In the genomic region with DNA sequence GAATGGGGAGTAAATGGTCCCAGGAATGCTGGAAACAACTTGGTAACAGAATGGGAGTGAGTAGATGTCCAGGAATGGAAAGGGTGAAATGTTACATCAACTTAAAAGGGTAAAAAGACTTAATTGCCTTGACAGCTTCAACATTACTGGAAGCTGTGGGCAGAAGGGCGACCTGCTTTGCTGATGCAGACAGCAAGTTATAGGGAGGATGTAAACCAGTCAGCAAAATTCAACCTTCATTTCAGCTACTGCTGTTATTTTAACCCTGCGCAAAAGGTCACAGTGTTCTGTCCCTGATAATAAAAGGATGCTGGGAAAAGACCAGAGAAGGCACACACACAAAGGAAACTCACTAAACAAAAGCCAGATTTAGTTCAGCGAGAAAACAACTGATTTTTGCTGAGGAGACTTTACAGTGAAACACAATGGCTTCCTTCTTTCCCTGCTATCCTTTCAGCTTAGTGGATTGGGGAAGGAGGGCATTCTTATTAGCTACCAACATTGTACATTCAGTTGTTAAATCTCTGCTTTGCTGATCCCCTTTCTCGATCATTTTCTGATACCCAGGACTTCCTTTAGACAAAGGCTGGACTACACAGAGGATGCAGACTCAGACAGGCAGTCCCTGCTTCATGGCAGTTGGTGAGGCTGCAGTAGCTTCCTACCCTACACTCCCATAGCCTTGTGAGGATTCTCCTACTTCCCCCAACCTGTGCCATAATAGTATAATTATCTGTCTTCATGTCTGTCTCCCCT, we compare ENCODE assay signal across 14 cellular contexts.
DNase-seq lines count a peak whose midpoint lies in the region; ATAC-seq, FAIRE-seq and TF ChIP-seq lines count a peak whose summit lies in the region.
"Had no signal": no experiment of that assay in that cellular context is flagged by ENCODE, and none has a peak within 500 bp of the region (broad histone marks: within the 10 kb centered on the region; RNA-seq: fewer than 3 reads in every experiment).

No MANE protein-coding gene starts in this region.

- TF ChIP-seq EP300 in GM12878 (IDR thresholded peaks at IDR 0.05; ENCODE audit: borderline replicate concordance in 1 of 2, control insufficient read depth in 1 of 2, low read depth in 2 of 2, low read length in 2 of 2), result no peak

- TF ChIP-seq CTCF in GM23338 (conservative IDR thresholded peaks at IDR 0.05; ENCODE audit: low read depth in 2 of 2), result no peak
- no peak for TF ChIP-seq CTCF in GM12878 (IDR thresholded peaks at IDR 0.05 in 2 of 3, conservative IDR thresholded peaks at IDR 0.05 in 1 of 3; ENCODE audit: control insufficient read depth in 2 of 3, extremely low read depth in 1 of 3, insufficient read depth in 1 of 3, low read depth in 3 of 3, low read length in 3 of 3)
- no peak for TF ChIP-seq CTCF in CD14-positive monocyte (IDR thresholded peaks at IDR 0.05)

- no peak overlapping the region for H3K9ac ChIP-seq in GM12878 (ENCODE audit: control insufficient read depth, insufficient read depth, low read length)
- H3K9ac ChIP-seq: BLaER1 had no signal

- RAD21 ChIA-PET in GM12878 (lab: Charles Lee; ENCODE audit: unreplicated experiment), result interaction anchor here (1.3 kb wide), 1 partner anchor 9 kb away, joined by 4 read pairs; no protein-coding TSS in a partner anchor

- H3K4me1 Mint-ChIP-seq in GM23338 (peaks cover 45% of the 10 kb centered on the region), CD14-positive monocyte (peaks cover 3% of the 10 kb centered on the region)

- H3K4me3 Mint-ChIP-seq in GM23338 (no peak overlapping the region), CD14-positive monocyte (no peak overlapping the region)

- H3K79me2 ChIP-seq in GM23338 (replicated peaks; ENCODE audit: insufficient read depth) (no peaks in the 10 kb centered on the region), GM12878 (ENCODE audit: control insufficient read depth, insufficient read depth, low read length) (no peaks in the 10 kb centered on the region)

- H3K9me3 Mint-ChIP-seq in GM23338 (no peaks in the 10 kb centered on the region), CD14-positive monocyte (peaks cover 0 to 2% (median 0%) of the 10 kb centered on the region in 7 donors)

- H3K36me3 Mint-ChIP-seq in GM23338 (ENCODE audit: low read depth) (no peaks in the 10 kb centered on the region), CD14-positive monocyte (no peaks in the 10 kb centered on the region)

- CTCF ChIA-PET in GM12878 (lab: Yijun Ruan, JAX), result interaction anchor here (1.3 to 2.3 kb wide), 4 partner anchors 14 to 325 kb away, joined by 3 to 4 read pairs (median 3); no protein-coding TSS in a partner anchor

- H3K4me1 ChIP-seq in GM23338 (ENCODE audit: insufficient read depth), result peaks cover 13% of the 10 kb centered on the region; the same call in 1 of the 2 replicates
- H3K4me1 ChIP-seq in GM12878 (ENCODE audit: control insufficient read depth, insufficient read depth, low read length), result no peaks in the 10 kb centered on the region
- H3K4me1 ChIP-seq: BLaER1 had no signal

- no peak for TF ChIP-seq POLR2A in GM12878 (IDR thresholded peaks at IDR 0.05; ENCODE audit: low read depth, low read length)

- H3K36me3 ChIP-seq in GM23338 (ENCODE audit: insufficient read depth) (no peaks in the 10 kb centered on the region), GM12878 (ENCODE audit: control insufficient read depth in 2 of 2, insufficient read depth in 2 of 2, low read length in 1 of 2) (no peaks in the 10 kb centered on the region)
- H3K36me3 ChIP-seq: BLaER1 had no signal

- TF ChIP-seq RAD21 in GM12878 (IDR thresholded peaks at IDR 0.05; ENCODE audit: insufficient read depth, low read depth, low read length), result no peak

- H3K27ac ChIP-seq in GM23338 (ENCODE audit: low read depth), result no peak overlapping the region
- H3K27ac ChIP-seq in GM12878 (ENCODE audit: control insufficient read depth, insufficient read depth), result no peak overlapping the region
- peak overlapping the region; percentile 68 for H3K27ac ChIP-seq in layer of hippocampus (ENCODE audit: low read depth, low read length)
- H3K27ac ChIP-seq: BLaER1 had no signal

- peak; percentile 47; the same call in 2 of the 3 replicates for ATAC-seq in GM23338
- peak; percentile 48 for ATAC-seq in GM12878
- peak; percentile 42 for ATAC-seq in sciatic nerve
- no peak for ATAC-seq in HG03521 (IDR thresholded peaks at IDR 0.05; ENCODE audit: unreplicated experiment)
- no peak for ATAC-seq in HG03432 (IDR thresholded peaks at IDR 0.05; ENCODE audit: unreplicated experiment)

- 0 out of 2 replicates have a peak overlapping the region, but pooled peaks have one; percentile 33 for H3K27ac Mint-ChIP-seq in GM23338
- H3K27ac Mint-ChIP-seq in CD14-positive monocyte, result no peak overlapping the region

- H3K9me2 ChIP-seq in GM23338 (ENCODE audit: insufficient read depth), result 0 out of 2 replicates have a peak, but pooled peaks cover 6% of the 10 kb centered on the region

- WGBS in GM12878 (ENCODE audit: insufficient coverage, insufficient replicate concordance, low lambda C conversion rate, missing lambda C conversion rate), result 23% methylated on average over 4 of the region's 4 CpGs

- H2AFZ ChIP-seq in GM23338 (peak overlapping the region; percentile 34; the same call in 1 of the 2 replicates), GM12878 (ENCODE audit: control insufficient read depth, low read depth, low read length) (no peak overlapping the region)

- no peaks in the 10 kb centered on the region for H3K9me3 ChIP-seq in GM12878 (replicated peaks; ENCODE audit: control insufficient read depth, insufficient read depth, low read length)
- H3K9me3 ChIP-seq: BLaER1 had no signal

- H4K20me1 ChIP-seq in GM23338 (replicated peaks; ENCODE audit: insufficient read depth), result no peaks in the 10 kb centered on the region
- H4K20me1 ChIP-seq in GM12878 (ENCODE audit: control insufficient read depth, insufficient read depth), result no peaks in the 10 kb centered on the region
- H4K20me1 ChIP-seq: BLaER1 had no signal

- H3K4me2 ChIP-seq in GM23338 (no peak overlapping the region), GM12878 (ENCODE audit: control insufficient read depth, insufficient read depth) (no peak overlapping the region)
- H3K4me2 ChIP-seq: BLaER1 had no signal

- POLR2A ChIA-PET in GM12878 (lab: Charles Lee), result interaction anchor here (0.5 to 1.4 kb wide), 2 partner anchors 10 to 56 kb away, joined by 3 to 5 read pairs; no protein-coding TSS in a partner anchor

- SMC1A ChIA-PET in GM12878 (lab: Charles Lee; ENCODE audit: uncharacterized antibody, unreplicated experiment), result interaction anchor here (0.7 to 3.6 kb wide), 10 partner anchors 9 to 82 kb away, joined by 3 to 21 read pairs (median 3); no protein-coding TSS in a partner anchor

- H3K4me3 ChIP-seq in GM23338 (no peak overlapping the region), GM12878 (no peak overlapping the region)
- H3K4me3 ChIP-seq: BLaER1, skin epidermis had no signal

- no peaks in the 10 kb centered on the region for H3F3A ChIP-seq in GM23338 (replicated peaks; ENCODE audit: low read depth)

- in situ Hi-C loops in GM12878 (cut with MboI), result no loop called here

- no TSS peak for BruUV-seq in GM12878 (replicated peaks; lab: Mats Ljungman, UMichigan)

- DNase-seq in GM23338 (ENCODE audit: low spot score), result no peak
- DNase-seq in GM12878 (ENCODE audit: low read depth, low spot score), result no peak
- DNase-seq in sciatic nerve (ENCODE audit: low spot score), result no peak
- no peak for DNase-seq in CD14-positive monocyte (ENCODE audit: low spot score)
- no peak for DNase-seq in NOMO-1 treated with DMSO at 0.1 percent for 48 hours (lab: John Stamatoyannopoulos, UW; ENCODE audit: unreplicated experiment)
- DNase-seq: activated naive CD4-positive, alpha-beta T cell; NCI-H748 treated with DMSO at 0.1 percent for 48 hours; T-helper 1 cell had no signal

- no peaks in the 10 kb centered on the region for H3K27me3 Mint-ChIP-seq in GM23338 (ENCODE audit: insufficient read depth, low read depth, poor library complexity)
- peaks cover 0 to 2% (median 2%) of the 10 kb centered on the region in 3 donors for H3K27me3 Mint-ChIP-seq in CD14-positive monocyte (ENCODE audit: low read depth in 3 of 3)

- no peaks in the 10 kb centered on the region for H3K27me3 ChIP-seq in GM23338 (ENCODE audit: insufficient read depth)
- no peaks in the 10 kb centered on the region for H3K27me3 ChIP-seq in GM12878 (replicated peaks in 1 of 2; ENCODE audit: control insufficient read depth in 2 of 2, insufficient read depth in 2 of 2, low read length in 1 of 2)
- no peaks in the 10 kb centered on the region for H3K27me3 ChIP-seq in layer of hippocampus (ENCODE audit: control insufficient read depth, insufficient read depth, low read length)
- H3K27me3 ChIP-seq: BLaER1 had no signal

- intact Hi-C loops in GM12878 (cut with micrococcal nuclease; ENCODE audit: unreplicated experiment), result no loop called here
- intact Hi-C loops in sciatic nerve (cut with DNase I), result no loop called here
- intact Hi-C loops in CD14-positive monocyte (cut with micrococcal nuclease), result no loop called here

- no peak for FAIRE-seq in GM12878 (lab: Jason Lieb, UNC)
- FAIRE-seq: islet of Langerhans had no signal

TF ChIP-seq in GM23338, 12 proteins besides CTCF, POLR2A, EP300 and RAD21:
- no peak for TF ChIP-seq STAT1 (IDR thresholded peaks at IDR 0.05; ENCODE audit: unreplicated experiment)

TF ChIP-seq in GM12878, 131 proteins besides CTCF, POLR2A, EP300 and RAD21 (continues in another document):
- no peak for TF ChIP-seq CHD2 (IDR thresholded peaks at IDR 0.05; ENCODE audit: borderline replicate concordance, low read depth, low read length)
- no peak for TF ChIP-seq STAT3 (IDR thresholded peaks at IDR 0.05; ENCODE audit: low read depth, low read length)
- TF ChIP-seq, protein P1, sequence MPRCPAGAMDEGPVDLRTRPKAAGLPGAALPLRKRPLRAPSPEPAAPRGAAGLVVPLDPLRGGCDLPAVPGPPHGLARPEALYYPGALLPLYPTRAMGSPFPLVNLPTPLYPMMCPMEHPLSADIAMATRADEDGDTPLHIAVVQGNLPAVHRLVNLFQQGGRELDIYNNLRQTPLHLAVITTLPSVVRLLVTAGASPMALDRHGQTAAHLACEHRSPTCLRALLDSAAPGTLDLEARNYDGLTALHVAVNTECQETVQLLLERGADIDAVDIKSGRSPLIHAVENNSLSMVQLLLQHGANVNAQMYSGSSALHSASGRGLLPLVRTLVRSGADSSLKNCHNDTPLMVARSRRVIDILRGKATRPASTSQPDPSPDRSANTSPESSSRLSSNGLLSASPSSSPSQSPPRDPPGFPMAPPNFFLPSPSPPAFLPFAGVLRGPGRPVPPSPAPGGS (IDR thresholded peaks at IDR 0.05; ENCODE audit: borderline replicate concordance, insufficient read depth, low read depth, low read length, poor library complexity, severe bottlenecking), result no peak
- no peak for TF ChIP-seq SMARCA5 (IDR thresholded peaks at IDR 0.05)
- TF ChIP-seq NR2C1 (IDR thresholded peaks at IDR 0.05), result no peak
- TF ChIP-seq MXI1 (IDR thresholded peaks at IDR 0.05; ENCODE audit: low read depth, low read length), result no peak
- TF ChIP-seq NFXL1 (IDR thresholded peaks at IDR 0.05; ENCODE audit: borderline replicate concordance), result no peak
- TF ChIP-seq DPF2 (IDR thresholded peaks at IDR 0.05), result no peak
- no peak for TF ChIP-seq BCL11A (IDR thresholded peaks at IDR 0.05; ENCODE audit: low read depth, low read length)
- no peak for TF ChIP-seq RELA (IDR thresholded peaks at IDR 0.05; ENCODE audit: borderline replicate concordance, partially characterized antibody)
- no peak for TF ChIP-seq MTA2 (IDR thresholded peaks at IDR 0.05; ENCODE audit: low read depth)

Comparison
In these comparisons a context has a peak if more than half of its experiments do, and no peak if none do; other contexts are left out.
1. ATAC-seq: peak in GM23338 (single experiment), GM12878 (single experiment) and sciatic nerve (single experiment); none in HG03521 (single experiment) and HG03432 (single experiment).